Comparison of ENCODE assay signal across 19 cellular contexts in genomic region chr3:124413393-124413792, GRCh38.
DNase-seq lines count a peak whose midpoint lies in the region; ATAC-seq, FAIRE-seq and TF ChIP-seq lines count a peak whose summit lies in the region.
"Had no signal": no experiment of that assay in that cellular context is flagged by ENCODE, and none has a peak within 500 bp of the region (broad histone marks: within the 10 kb centered on the region; RNA-seq: fewer than 3 reads in every experiment).

No MANE protein-coding gene starts in this region.

- H3K4me1 Mint-ChIP-seq in progenitor cell of endocrine pancreas (ENCODE audit: low read depth) = peaks cover 10% of the 10 kb centered on the region
- H3K4me1 Mint-ChIP-seq: CD14-positive monocyte; CD4-positive, alpha-beta memory T cell; IgD-negative memory B cell had no signal

- peak overlapping the region; percentile 33; the same call in 1 of the 2 replicates for H3K27ac ChIP-seq in VCaP
- H3K27ac ChIP-seq: BLaER1, GM23248 had no signal

- no peak overlapping the region for H3K4me3 Mint-ChIP-seq in progenitor cell of endocrine pancreas (ENCODE audit: low read depth)
- H3K4me3 Mint-ChIP-seq: CD14-positive monocyte; CD4-positive, alpha-beta memory T cell; IgD-negative memory B cell had no signal

- H3K27ac Mint-ChIP-seq in progenitor cell of endocrine pancreas = peak overlapping the region; percentile 71
- H3K27ac Mint-ChIP-seq: CD14-positive monocyte; CD4-positive, alpha-beta memory T cell; IgD-negative memory B cell had no signal

- H3K36me3 Mint-ChIP-seq in progenitor cell of endocrine pancreas (ENCODE audit: insufficient read depth) = peaks cover 28% of the 10 kb centered on the region
- H3K36me3 Mint-ChIP-seq: CD14-positive monocyte; CD4-positive, alpha-beta memory T cell; IgD-negative memory B cell had no signal

- no peak for FAIRE-seq in GM19239 (lab: Jason Lieb, UNC)
- FAIRE-seq: H54, HTR-8/SVneo had no signal

- H3K27me3 Mint-ChIP-seq in progenitor cell of endocrine pancreas = no peaks in the 10 kb centered on the region

- H3K9me3 Mint-ChIP-seq in progenitor cell of endocrine pancreas (ENCODE audit: low read depth) = no peaks in the 10 kb centered on the region
- H3K9me3 Mint-ChIP-seq: CD14-positive monocyte had no signal

- ATAC-seq in left lobe of liver = peak; percentile 86
- no peak for ATAC-seq in GM19397 (IDR thresholded peaks at IDR 0.05; ENCODE audit: unreplicated experiment)

- DNase-seq in dermis microvascular lymphatic vessel endothelial cell (ENCODE audit: low read depth in 2 of 2) = peak; percentile 69 to 75
- peak; percentile 59 for DNase-seq in left lobe of liver (ENCODE audit: low spot score)
- no peak for DNase-seq in progenitor cell of endocrine pancreas (ENCODE audit: low spot score, unreplicated experiment)
- DNase-seq in DMS114 treated with DMSO at 0.1 percent for 48 hours (lab: John Stamatoyannopoulos, UW; ENCODE audit: unreplicated experiment) = no peak
- no peak for DNase-seq in GM19239 (ENCODE audit: insufficient read length, low spot score)
- no peak for DNase-seq in activated CD4-positive, alpha-beta T cell treated with anti-CD3 and anti-CD28 coated beads, Interleukin-2, amount 50 U/mL, for 48 hours
- DNase-seq: 8988T; CD4-positive, alpha-beta memory T cell; DMS79 treated with DMSO at 0.1 percent for 48 hours; GF-D8; GM23248; HCEC 1CT had no signal

- no peak for TF ChIP-seq CTCF in VCaP (conservative IDR thresholded peaks at IDR 0.05)
- TF ChIP-seq CTCF in progenitor cell of endocrine pancreas (IDR thresholded peaks at IDR 0.05; ENCODE audit: unreplicated experiment) = no peak

Comparison
In these comparisons a context has a peak if more than half of its experiments do, and no peak if none do; other contexts are left out.
1. DNase-seq: peak in dermis microvascular lymphatic vessel endothelial cell (2 of 2) and left lobe of liver (single experiment); none in progenitor cell of endocrine pancreas (single experiment), DMS114 treated with DMSO at 0.1 percent for 48 hours (single experiment), GM19239 (single experiment) and activated CD4-positive, alpha-beta T cell treated with anti-CD3 and anti-CD28 coated beads, Interleukin-2, amount 50 U/mL, for 48 hours (0 of 2).